ENCODE assay signal across 8 cellular contexts in genomic region chr1:89843279-89844121, GRCh38. TPM values are rescaled to one million over a fixed set of nuclear protein-coding genes. Genes with fewer than 3 reads are reported as not detected.
DNase-seq lines count a peak whose midpoint lies in the region; ATAC-seq lines count a peak whose summit lies in the region.

No MANE protein-coding gene starts in this region.

- DNase-seq in NCI-H2081 (lab: John Stamatoyannopoulos, UW) = peak; percentile 46 to 76
- DNase-seq in NCI-H2081 treated with DMSO at 0.1 percent for 48 hours (lab: John Stamatoyannopoulos, UW) = no peak
- DNase-seq in NCI-H2107 (lab: John Stamatoyannopoulos, UW) = peak; percentile 64
- DNase-seq in activated CD4-positive, CD25-positive, alpha-beta regulatory T cell treated with anti-CD3 and anti-CD28 coated beads, Interleukin-2, amount 50 U/mL, for 16 hours (ENCODE audit: low read depth, low spot score) = peak; percentile 37
- peak; percentile 55 for DNase-seq in cerebellar cortex (ENCODE audit: low spot score)
- DNase-seq in left colon = peak; percentile 77 to 81
- peak; percentile 75 for DNase-seq in stimulated activated CD4-positive, alpha-beta T cell treated with anti-CD3 and anti-CD28 coated beads, Interleukin-2, amount 100 ng/mL, for 4 hours (ENCODE audit: low read depth)

- ATAC-seq in HG02852 (IDR thresholded peaks at IDR 0.05; ENCODE audit: unreplicated experiment) = peak; percentile 88
- peak; percentile 89 for ATAC-seq in left colon

- intact Hi-C loops in left colon (cut with DNase I, micrococcal nuclease) = no loop called here

RNA-seq across cellular contexts. Expression of gene LRRC8D, which starts 22.7 kb away (rescaled TPM):
- total RNA-seq in left colon = 10 to 100 TPM; 36.6 to 48.0 TPM
